11 cellular contexts compared by ENCODE assay signal in genomic region chr1:51636765-51637522, GRCh38. TPM values are rescaled to one million over a fixed set of nuclear protein-coding genes. Genes with fewer than 3 reads are reported as not detected.
A peak's percentile ranks its signal among the peaks of the same experiment; 100 is the strongest.
DNase-seq lines count a peak whose midpoint lies in the region; ATAC-seq, FAIRE-seq and TF ChIP-seq lines count a peak whose summit lies in the region.
"Had no signal": no experiment of that assay in that cellular context is flagged by ENCODE, and none has a peak within 500 bp of the region (broad histone marks: within the 10 kb centered on the region; RNA-seq: fewer than 3 reads in every experiment).

No MANE protein-coding gene starts in this region.

- CTCF ChIA-PET in K562 (lab: Yijun Ruan, JAX; ENCODE audit: low intra/inter-chr PET ratio), result no interaction called here

- no peak for TF ChIP-seq POLR2A in heart left ventricle (IDR thresholded peaks at IDR 0.05)
- no peak for TF ChIP-seq POLR2A in K562 (conservative IDR thresholded peaks at IDR 0.05)

- intact Hi-C loops in heart left ventricle (cut with DNase I), result loop anchor here in 2 of 10 donors (5.0 to 10.0 kb wide), 2 partner anchors 128 to 130 kb away; no protein-coding TSS in a partner anchor
- intact Hi-C loops in cardiac septum (cut with DNase I), result no loop called here
- intact Hi-C loops in K562 (cut with micrococcal nuclease), result no loop called here

- DNase-seq in heart left ventricle (peak in 2 of 5 donors; percentile 33 to 72), cardiac septum (ENCODE audit: low spot score) (no peak), K562 (ENCODE audit: extremely low read depth in 1 of 4, low spot score in 3 of 4) (peak in 1 of 4 experiments; percentile 61), islet precursor cell (peak; percentile 75), urothelium cell line (ENCODE audit: low spot score) (peak; percentile 13), glutamatergic neuron (no peak), DMS79 (lab: John Stamatoyannopoulos, UW) (no peak)
- DNase-seq: naive thymus-derived CD8-positive, alpha-beta T cell; NCI-H1048 had no signal

- no peak overlapping the region for H3K4me3 Mint-ChIP-seq in glutamatergic neuron (ENCODE audit: unreplicated experiment)
- H3K4me3 Mint-ChIP-seq: naive thymus-derived CD8-positive, alpha-beta T cell had no signal

- in situ Hi-C loops in K562 (cut with MboI), result no loop called here

- TF ChIP-seq CTCF in heart left ventricle (IDR thresholded peaks at IDR 0.05) (no peak), K562 (IDR thresholded peaks at IDR 0.05 in 2 of 3, conservative IDR thresholded peaks at IDR 0.05 in 1 of 3; ENCODE audit: insufficient read depth in 2 of 3, low read depth in 1 of 3, low read length in 3 of 3) (no peak), glutamatergic neuron (IDR thresholded peaks at IDR 0.05; ENCODE audit: partially characterized antibody, unreplicated experiment) (no peak)

- no peaks in the 10 kb centered on the region for H3K4me1 Mint-ChIP-seq in glutamatergic neuron (ENCODE audit: low read depth, unreplicated experiment)

- ATAC-seq in heart left ventricle (peak; percentile 18 to 76 (median 65)), K562 (peak; percentile 16), GM21381 (IDR thresholded peaks at IDR 0.05; ENCODE audit: unreplicated experiment) (no peak)
- ATAC-seq: naive thymus-derived CD8-positive, alpha-beta T cell had no signal

- H3K79me2 ChIP-seq in K562 (ENCODE audit: control insufficient read depth, insufficient read depth, low read length), result peaks cover 68% of the 10 kb centered on the region

- H3K27ac Mint-ChIP-seq in glutamatergic neuron (ENCODE audit: unreplicated experiment), result no peak overlapping the region
- H3K27ac Mint-ChIP-seq: naive thymus-derived CD8-positive, alpha-beta T cell had no signal

- H2AFZ ChIP-seq in K562 (ENCODE audit: low read depth, low read length), result no peak overlapping the region

- H3K4me3 ChIP-seq in heart left ventricle (no peak overlapping the region), K562 (no peak overlapping the region)
- H3K4me3 ChIP-seq: BLaER1 had no signal

- H3K9me1 ChIP-seq in K562 (ENCODE audit: control insufficient read depth, insufficient read depth, low read length), result no peaks in the 10 kb centered on the region

- FAIRE-seq in K562 (lab: Jason Lieb, UNC) (peak; percentile 46), urothelium cell line (lab: Jason Lieb, UNC) (no peak)

- no peaks in the 10 kb centered on the region for H3K9me3 Mint-ChIP-seq in glutamatergic neuron (ENCODE audit: unreplicated experiment)
- H3K9me3 Mint-ChIP-seq: naive thymus-derived CD8-positive, alpha-beta T cell had no signal

- H3K27me3 ChIP-seq in heart left ventricle (no peaks in the 10 kb centered on the region), K562 (ENCODE audit: control insufficient read depth in 2 of 2, insufficient read depth in 2 of 2, low read length in 2 of 2) (no peaks in the 10 kb centered on the region)
- H3K27me3 ChIP-seq: BLaER1 had no signal

- H3K9me3 ChIP-seq in heart left ventricle, result no peaks in the 10 kb centered on the region
- H3K9me3 ChIP-seq in K562 (replicated peaks; ENCODE audit: control insufficient read depth, insufficient read depth, low read depth, low read length), result no peaks in the 10 kb centered on the region
- H3K9me3 ChIP-seq: BLaER1 had no signal

- no peak for TF ChIP-seq EP300 in K562 (IDR thresholded peaks at IDR 0.05; ENCODE audit: low read length)

- H3K36me3 ChIP-seq in heart left ventricle (no peaks in the 10 kb centered on the region), K562 (ENCODE audit: control insufficient read depth, insufficient read depth, low read length) (peaks cover 3% of the 10 kb centered on the region; the same call in 1 of the 3 replicates)

- no peak overlapping the region; the same call in 1 of the 2 replicates for H3K4me2 ChIP-seq in K562 (ENCODE audit: insufficient read depth, low read length)
- H3K4me2 ChIP-seq: BLaER1 had no signal

- no peak overlapping the region for H3K9ac ChIP-seq in K562 (ENCODE audit: insufficient read depth in 1 of 2, low read depth in 2 of 2, low read length in 2 of 2)
- H3K9ac ChIP-seq: BLaER1 had no signal

- no TSS peak for BruUV-seq in K562 (replicated peaks; lab: Mats Ljungman, UMichigan)

- POLR2A ChIA-PET in K562 (lab: Yijun Ruan, JAX), result interaction anchor here (0.8 to 4.3 kb wide), 3 partner anchors 9 to 99 kb away, joined by 3 to 23 read pairs (median 3); no protein-coding TSS in a partner anchor

- peaks cover 0 to 36% (median 19%) of the 10 kb centered on the region in 12 donors for H3K4me1 ChIP-seq in heart left ventricle
- peaks cover 3 to 19% of the 10 kb centered on the region in 2 experiments; a peak in 3 of 5 replicates for H3K4me1 ChIP-seq in K562 (replicated peaks in 1 of 2; ENCODE audit: control insufficient read depth in 2 of 2, insufficient read depth in 2 of 2, low read length in 2 of 2)

- peaks cover 3% of the 10 kb centered on the region; the same call in 1 of the 2 replicates for H4K20me1 ChIP-seq in K562 (replicated peaks; ENCODE audit: control insufficient read depth, insufficient read depth, low read length)

- TF ChIP-seq RAD21 in K562 (CRISPR knock-in tag; conservative IDR thresholded peaks at IDR 0.05 in 1 of 2, IDR thresholded peaks at IDR 0.05 in 1 of 2), result no peak

- no peaks in the 10 kb centered on the region for H3K36me3 Mint-ChIP-seq in glutamatergic neuron (ENCODE audit: unreplicated experiment)

- H3K27ac ChIP-seq in heart left ventricle (peak overlapping the region in 8 of 12 donors; percentile 5 to 48 (median 34)), K562 (ENCODE audit: extremely low read depth, low read depth, low read length) (peak overlapping the region; percentile 32; the same call in 2 of the 3 replicates)
- H3K27ac ChIP-seq: BLaER1 had no signal

- 61 to 68% (median 63%) methylated on average over 6 of the region's 6 CpGs for WGBS in heart left ventricle, 4 donors
- 19% methylated on average over 6 of the region's 6 CpGs for WGBS in K562 (ENCODE audit: insufficient coverage, low coverage, missing lambda C conversion rate)

- no peaks in the 10 kb centered on the region for H3K27me3 Mint-ChIP-seq in glutamatergic neuron (ENCODE audit: unreplicated experiment)
- H3K27me3 Mint-ChIP-seq: naive thymus-derived CD8-positive, alpha-beta T cell had no signal

TF ChIP-seq in K562, 482 proteins besides CTCF, POLR2A, EP300 and RAD21 (continues in another document):
- TF ChIP-seq ZNF518B (CRISPR knock-in tag; IDR thresholded peaks at IDR 0.05), result no peak
- no peak for TF ChIP-seq CHD4 (IDR thresholded peaks at IDR 0.05; ENCODE audit: insufficient read depth, insufficient replicate concordance, low read depth, low read length, poor library complexity, severe bottlenecking)
- peak; percentile 90 for TF ChIP-seq HMBOX1 (IDR thresholded peaks at IDR 0.05)
- TF ChIP-seq ZNF75A (CRISPR knock-in tag; IDR thresholded peaks at IDR 0.05), result no peak

RNA-seq across cellular contexts. Expression of gene OSBPL9, which starts 20.1 kb away (rescaled TPM):
- total RNA-seq in heart left ventricle (10 to 100 TPM; 44.5 to 69.5 (median 53.5) TPM), cardiac septum (48.7 TPM), K562 (2014; rRNA removed) (170 and 185 TPM in 2 replicates), K562 (2014; rRNA removed; fragmentation: Illumina TruSeq; extraction: Trizol) (210 and 239 TPM in 2 replicates), K562 (2015; rRNA removed; fragmentation: Illumina TruSeq; extraction: Trizol) (209 and 211 TPM in 2 replicates), K562 (2021) (131 and 136 TPM in 2 replicates), glutamatergic neuron (ENCODE audit: unreplicated experiment) (84.6 TPM)
- polyA plus RNA-seq in heart left ventricle (10 to 100 TPM; 48.5 to 50.4 TPM), K562 (2011; rRNA removed) (194 and 219 TPM in 2 replicates), K562 (2014; fragmentation: Illumina TruSeq; extraction: Trizol) (209 and 217 TPM in 2 replicates), K562 (2014; fragmentation: Nextera tagmentation; extraction: Ambion mirVana) (10 to 100 TPM; 43.9 to 66.2 TPM), K562 (2014; rRNA removed) (140 and 148 TPM in 2 replicates)
- 130 and 303 TPM in 2 replicates for total RNA-seq in K562 (2011; cell fraction: chromatin; rRNA removed; ENCODE audit: low replicate concordance)
- total RNA-seq in K562 (2011; cell fraction: nucleolus; rRNA removed), result 63.4 and 95.5 TPM in 2 replicates
- 155 and 245 TPM in 2 replicates for total RNA-seq in K562 (2011; cell fraction: nucleoplasm; rRNA removed)
- polyA plus RNA-seq in K562 (2011; cell fraction: cytosol; rRNA removed), result 158 and 177 TPM in 2 replicates
- 148 and 218 TPM in 2 replicates for polyA plus RNA-seq in K562 (2011; cell fraction: nucleus; rRNA removed)
- polyA plus RNA-seq in K562 (2012), result 109 and 119 TPM in 2 replicates
- 239 and 277 TPM in 2 replicates for polyA minus RNA-seq in K562 (2011; rRNA and poly(A)+ RNA removed)
- polyA minus RNA-seq in K562 (2011; cell fraction: cytosol; rRNA and poly(A)+ RNA removed), result 116 and 142 TPM in 2 replicates
- 109 and 204 TPM in 2 replicates for polyA minus RNA-seq in K562 (2011; cell fraction: nucleus; rRNA and poly(A)+ RNA removed)

Comparison
In these comparisons a context has a peak if more than half of its experiments do, and no peak if none do; other contexts are left out.
1. DNase-seq: peak in islet precursor cell (single experiment) and urothelium cell line (single experiment); none in cardiac septum (single experiment), glutamatergic neuron (single experiment) and DMS79 (single experiment).